Comparison of ENCODE assay signal across 8 cellular contexts in the genomic region with DNA sequence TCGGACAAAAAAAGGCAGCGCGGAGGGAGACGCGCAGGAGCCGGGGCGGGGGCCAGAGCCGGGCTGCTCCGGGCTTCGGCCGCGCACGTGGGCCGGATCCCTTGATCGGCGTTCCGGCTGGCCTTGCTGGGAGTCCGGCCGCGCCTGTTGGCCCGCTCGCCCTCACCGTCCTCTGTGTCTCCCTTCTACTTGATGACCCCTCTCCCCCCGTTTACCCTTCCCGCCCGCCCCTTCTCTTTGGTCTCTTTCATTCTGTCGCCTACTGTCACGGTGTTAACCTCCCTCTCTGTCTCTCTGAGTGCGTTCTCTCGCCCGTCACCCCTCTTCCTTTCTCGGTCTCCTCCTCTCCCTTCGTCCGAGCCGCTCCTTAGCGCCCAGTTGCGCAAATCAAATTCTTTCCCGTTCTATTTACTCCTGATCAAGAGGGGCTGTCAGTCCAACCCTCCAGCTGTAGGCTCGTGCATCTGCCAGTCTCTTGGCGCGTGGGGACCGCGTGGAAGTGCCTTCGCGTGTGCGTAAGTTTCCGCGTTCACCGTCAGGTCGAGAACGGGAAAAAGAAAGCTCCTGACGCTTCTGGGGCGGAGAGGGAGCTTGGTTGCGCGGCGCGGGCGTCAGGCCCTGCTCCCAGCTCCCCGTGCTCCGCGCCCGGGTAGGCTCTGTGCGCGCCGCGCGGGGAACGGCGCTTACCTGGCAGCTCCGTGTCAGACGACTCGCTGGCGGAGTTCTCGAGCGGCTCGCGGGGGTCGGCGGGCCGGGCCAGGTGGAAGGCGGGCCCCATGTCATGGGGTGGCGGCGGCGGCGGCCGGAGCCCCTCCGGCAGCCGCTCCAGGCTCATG. TPM values are rescaled to one million over a fixed set of nuclear protein-coding genes. Genes with fewer than 3 reads are reported as not detected.
A peak's percentile ranks its signal among the peaks of the same experiment; 100 is the strongest.
DNase-seq lines count a peak whose midpoint lies in the region; ATAC-seq and TF ChIP-seq lines count a peak whose summit lies in the region.

No MANE protein-coding gene starts in this region.

- TF ChIP-seq POLR2A in NB4 (IDR thresholded peaks at IDR 0.05; ENCODE audit: extremely low read depth, insufficient read length): no peak

- peaks cover 84% of the 10 kb centered on the region for H3K27me3 Mint-ChIP-seq in activated CD8-positive, alpha-beta memory T cell treated with anti-CD3 and anti-CD28 coated beads, Interleukin-2, amount 10 ng/mL, durations not matched to agents 7 days and 5 days
- H3K27me3 Mint-ChIP-seq in brain: peaks cover 94% of the 10 kb centered on the region

- H3K4me1 Mint-ChIP-seq in activated CD8-positive, alpha-beta memory T cell treated with anti-CD3 and anti-CD28 coated beads, Interleukin-2, amount 10 ng/mL, durations not matched to agents 7 days and 5 days: peaks cover 33% of the 10 kb centered on the region
- H3K4me1 Mint-ChIP-seq in brain: peaks cover 31% of the 10 kb centered on the region

- H3K36me3 Mint-ChIP-seq in activated CD8-positive, alpha-beta memory T cell treated with anti-CD3 and anti-CD28 coated beads, Interleukin-2, amount 10 ng/mL, durations not matched to agents 7 days and 5 days: peaks cover 8% of the 10 kb centered on the region
- H3K36me3 Mint-ChIP-seq in brain: no peaks in the 10 kb centered on the region

- peak overlapping the region; percentile 80 for H3K4me3 ChIP-seq in NB4 (ENCODE audit: low read depth, low read length)

- CTCF ChIA-PET in activated CD8-positive, alpha-beta memory T cell treated with anti-CD3 and anti-CD28 coated beads, Interleukin-2, amount 10 ng/mL, durations not matched to agents 7 days and 5 days (lab: Charles Lee): no interaction called here

- H3K9me3 Mint-ChIP-seq in activated CD8-positive, alpha-beta memory T cell treated with anti-CD3 and anti-CD28 coated beads, Interleukin-2, amount 10 ng/mL, durations not matched to agents 7 days and 5 days (ENCODE audit: low read depth): no peaks in the 10 kb centered on the region
- peaks cover 0 to 9% (median 0%) of the 10 kb centered on the region in 5 experiments for H3K9me3 Mint-ChIP-seq in brain

- DNase-seq in activated CD8-positive, alpha-beta memory T cell treated with anti-CD3 and anti-CD28 coated beads, Interleukin-2, amount 10 ng/mL, durations not matched to agents 7 days and 5 days: no peak
- no peak for DNase-seq in activated CD8-positive, alpha-beta memory T cell treated with anti-CD3 and anti-CD28 coated beads, Interleukin-2, amount 50 U/mL, for 48 hours
- DNase-seq in NB4 (ENCODE audit: low read depth): peak; percentile 73
- DNase-seq in lung microvascular endothelial cell (ENCODE audit: low read depth in 2 of 2): peak; percentile 44
- DNase-seq in effector CD4-positive, alpha-beta T cell: no peak

- TF ChIP-seq CTCF in NB4 (IDR thresholded peaks at IDR 0.05; ENCODE audit: low read depth, low read length) (no peak), brain (conservative IDR thresholded peaks at IDR 0.05) (no peak)

- peak overlapping the region; percentile 59 for H3K4me3 Mint-ChIP-seq in activated CD8-positive, alpha-beta memory T cell treated with anti-CD3 and anti-CD28 coated beads, Interleukin-2, amount 10 ng/mL, durations not matched to agents 7 days and 5 days
- peak overlapping the region; percentile 61 to 88 (median 80) for H3K4me3 Mint-ChIP-seq in brain

- peak; percentile 15 for ATAC-seq in activated CD8-positive, alpha-beta memory T cell treated with anti-CD3 and anti-CD28 coated beads, Interleukin-2, amount 10 ng/mL, durations not matched to agents 7 days and 5 days
- ATAC-seq in HG03571 (IDR thresholded peaks at IDR 0.05; ENCODE audit: unreplicated experiment) (no peak), HG03565 (IDR thresholded peaks at IDR 0.05; ENCODE audit: unreplicated experiment) (no peak)

- H3K27ac Mint-ChIP-seq in activated CD8-positive, alpha-beta memory T cell treated with anti-CD3 and anti-CD28 coated beads, Interleukin-2, amount 10 ng/mL, durations not matched to agents 7 days and 5 days: no peak overlapping the region
- H3K27ac Mint-ChIP-seq in brain: peak overlapping the region in 1 of 5 experiments; percentile 21

RNA-seq across cellular contexts. Expression of gene PITX1, which starts 0.8 kb away (rescaled TPM):
- total RNA-seq in activated CD8-positive, alpha-beta memory T cell treated with anti-CD3 and anti-CD28 coated beads, Interleukin-2, amount 10 ng/mL, durations not matched to agents 7 days and 5 days: under 1 TPM in 1 of 2 experiments, not detected in 1; 0.14 TPM
- 5.9 TPM for polyA plus RNA-seq in brain (ENCODE audit: insufficient read depth, low read depth, low replicate concordance)
- total RNA-seq in lung microvascular endothelial cell: under 0.01 TPM in 1 of 2 replicates, not detected in the other

Comparison
In these comparisons a context has a peak if more than half of its experiments do, and no peak if none do; other contexts are left out.
1. DNase-seq: peak in NB4 (single experiment) and lung microvascular endothelial cell (2 of 2); none in activated CD8-positive, alpha-beta memory T cell treated with anti-CD3 and anti-CD28 coated beads, Interleukin-2, amount 10 ng/mL, durations not matched to agents 7 days and 5 days (single experiment), activated CD8-positive, alpha-beta memory T cell treated with anti-CD3 and anti-CD28 coated beads, Interleukin-2, amount 50 U/mL, for 48 hours (single experiment) and effector CD4-positive, alpha-beta T cell (single experiment).